In the genomic region with DNA sequence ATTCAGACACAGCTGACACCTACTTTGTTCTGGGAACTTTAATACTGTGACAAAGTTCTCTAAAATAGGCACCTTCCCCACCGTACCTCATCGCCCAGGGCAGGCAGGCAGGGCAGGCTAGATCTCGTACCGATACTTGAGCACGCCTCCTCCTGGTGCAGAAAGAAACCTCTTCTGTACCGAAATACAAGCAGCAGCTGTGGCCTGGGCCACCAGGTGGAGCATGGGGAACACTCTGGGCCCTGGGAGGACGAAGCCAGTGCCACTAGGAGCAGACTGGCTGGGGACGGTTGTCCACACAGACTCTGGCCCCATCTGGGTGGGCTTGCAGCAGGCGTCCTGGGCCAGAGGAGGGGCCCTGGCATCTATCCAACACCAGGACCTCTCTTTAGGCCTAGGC, we compare ENCODE assay signal across 8 cellular contexts. TPM values are rescaled to one million over a fixed set of nuclear protein-coding genes. Genes with fewer than 3 reads are reported as not detected.
DNase-seq lines count a peak whose midpoint lies in the region; ATAC-seq, FAIRE-seq and TF ChIP-seq lines count a peak whose summit lies in the region.

No MANE protein-coding gene starts in this region.

- peaks cover 5% of the 10 kb centered on the region for H3K36me3 ChIP-seq in astrocyte (ENCODE audit: insufficient read depth, low read length)

- no peaks in the 10 kb centered on the region for H3K27me3 Mint-ChIP-seq in astrocyte (ENCODE audit: low read depth, unreplicated experiment)

- no peaks in the 10 kb centered on the region for H3K9me3 ChIP-seq in astrocyte (ENCODE audit: insufficient read depth, low read depth, low read length)

- H3K27ac ChIP-seq in astrocyte (ENCODE audit: low read depth, low read length), result no peak overlapping the region

- H2AFZ ChIP-seq in astrocyte (ENCODE audit: low read depth, low read length), result no peak overlapping the region

- H3K4me3 ChIP-seq in astrocyte (ENCODE audit: insufficient read depth, low read depth, low read length), result no peak overlapping the region

- DNase-seq in AG20443 (ENCODE audit: low spot score) (peak; percentile 60), OCI-M1 (lab: John Stamatoyannopoulos, UW) (peak; percentile 87), astrocyte (ENCODE audit: low read depth) (no peak), iris pigment epithelial cell (ENCODE audit: low read depth) (peak; percentile 58), urothelium cell line (ENCODE audit: low spot score) (peak; percentile 55), pons (ENCODE audit: low spot score) (no peak)

- no peak overlapping the region for H3K27ac Mint-ChIP-seq in astrocyte (ENCODE audit: unreplicated experiment)

- H3K4me1 ChIP-seq in astrocyte (ENCODE audit: insufficient read depth, low read length), result no peaks in the 10 kb centered on the region

- TF ChIP-seq CTCF in GM12872 (IDR thresholded peaks at IDR 0.05; ENCODE audit: insufficient read depth, low read depth, low read length) (peak; percentile 61), astrocyte (IDR thresholded peaks at IDR 0.05; ENCODE audit: insufficient read depth, low read depth, low read length) (peak; percentile 39)

- peaks cover 8% of the 10 kb centered on the region for H4K20me1 ChIP-seq in astrocyte (ENCODE audit: insufficient read depth, low read length)

- H3K27me3 ChIP-seq in astrocyte (ENCODE audit: insufficient read depth, low read length), result no peaks in the 10 kb centered on the region

- H3K4me2 ChIP-seq in astrocyte (ENCODE audit: low read length), result no peak overlapping the region

- no peak overlapping the region for H3K9ac ChIP-seq in astrocyte (ENCODE audit: low read length)

- no peak for FAIRE-seq in astrocyte (lab: Jason Lieb, UNC)
- peak; percentile 63 for FAIRE-seq in urothelium cell line (lab: Jason Lieb, UNC)

- no peak overlapping the region for H3K4me3 Mint-ChIP-seq in astrocyte (ENCODE audit: unreplicated experiment)

- H3K36me3 Mint-ChIP-seq in astrocyte (ENCODE audit: low read depth, unreplicated experiment), result peaks cover 14% of the 10 kb centered on the region

- no peak for ATAC-seq in GM19035 (IDR thresholded peaks at IDR 0.05; ENCODE audit: unreplicated experiment)

- no peaks in the 10 kb centered on the region for H3K9me3 Mint-ChIP-seq in astrocyte (ENCODE audit: unreplicated experiment)

- H3K79me2 ChIP-seq in astrocyte (ENCODE audit: insufficient read depth, low read length), result no peaks in the 10 kb centered on the region

- no peaks in the 10 kb centered on the region for H3K4me1 Mint-ChIP-seq in astrocyte (ENCODE audit: low read depth, unreplicated experiment)

RNA-seq across cellular contexts. Expression of a gene that starts 12.8 kb away (rescaled TPM):
- 39.4 and 42.3 TPM in 2 replicates for total RNA-seq in astrocyte

RNA-seq across cellular contexts. Expression of a gene that starts 16.1 kb away (rescaled TPM):
- total RNA-seq in astrocyte, result 10.3 and 11.4 TPM in 2 replicates

RNA-seq across cellular contexts. Expression of a gene that starts 32.6 kb away (rescaled TPM):
- total RNA-seq in astrocyte, result 44.5 and 50.9 TPM in 2 replicates

RNA-seq across cellular contexts. Expression of a gene that starts 44.0 kb away (rescaled TPM):
- 48.2 and 48.3 TPM in 2 replicates for total RNA-seq in astrocyte

RNA-seq across cellular contexts. Expression of a gene that starts 44.2 kb away (rescaled TPM):
- 221 and 232 TPM in 2 replicates for total RNA-seq in astrocyte

Comparison
In these comparisons a context has a peak if more than half of its experiments do, and no peak if none do; other contexts are left out.
1. DNase-seq: peak in AG20443 (single experiment), OCI-M1 (single experiment), iris pigment epithelial cell (single experiment) and urothelium cell line (single experiment); none in astrocyte (single experiment) and pons (single experiment).